In the genomic region with DNA sequence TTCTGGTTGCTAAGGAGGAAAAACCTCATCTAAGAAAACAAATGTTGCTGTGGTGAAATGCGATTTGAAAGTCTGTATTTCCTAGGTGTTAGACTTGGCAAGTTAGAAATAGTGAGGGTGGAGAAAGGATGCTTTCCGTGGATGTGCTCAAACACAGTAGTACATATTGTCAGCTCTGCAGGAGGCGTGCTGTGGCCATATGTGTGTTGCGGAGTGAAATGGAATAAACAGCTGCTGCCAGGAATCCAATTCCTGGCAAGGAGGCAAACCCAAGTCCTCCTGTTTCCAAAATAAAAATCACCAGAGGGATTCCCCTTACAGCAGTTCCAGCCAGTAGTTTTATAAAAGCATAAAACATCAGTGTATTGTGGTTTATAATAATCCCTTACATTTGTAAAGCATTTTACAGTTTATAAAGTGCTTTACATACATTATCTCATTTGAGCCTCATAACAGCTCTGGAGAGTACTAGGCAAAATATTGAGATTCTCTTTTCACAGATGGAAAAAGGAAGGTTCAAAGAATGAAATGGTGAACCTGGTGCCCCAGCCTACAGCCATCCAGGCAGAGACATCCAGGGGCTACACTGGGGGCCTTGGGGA, we compare ENCODE assay signal across 11 cellular contexts.
A peak's percentile ranks its signal among the peaks of the same experiment; 100 is the strongest.
DNase-seq lines count a peak whose midpoint lies in the region; ATAC-seq, FAIRE-seq and TF ChIP-seq lines count a peak whose summit lies in the region.
"Had no signal": no experiment of that assay in that cellular context is flagged by ENCODE, and none has a peak within 500 bp of the region (broad histone marks: within the 10 kb centered on the region; RNA-seq: fewer than 3 reads in every experiment).

No MANE protein-coding gene starts in this region.

- H3K9me3 ChIP-seq in MG63: no peaks in the 10 kb centered on the region
- no peaks in the 10 kb centered on the region; the same call in 1 of the 2 replicates for H3K9me3 ChIP-seq in HepG2 (ENCODE audit: low read length)
- no peaks in the 10 kb centered on the region for H3K9me3 ChIP-seq in BE2C

- TF ChIP-seq EP300 in HepG2 (IDR thresholded peaks at IDR 0.05; ENCODE audit: low read depth in 2 of 2, low read length in 2 of 2) (no peak), HepG2 (CRISPR knock-in tag; IDR thresholded peaks at IDR 0.05; ENCODE audit: borderline replicate concordance) (no peak)

- H4K20me1 ChIP-seq in HepG2 (ENCODE audit: insufficient read depth, low read length): no peaks in the 10 kb centered on the region

- H3K36me3 ChIP-seq in MG63: no peaks in the 10 kb centered on the region
- no peaks in the 10 kb centered on the region for H3K36me3 ChIP-seq in HepG2 (replicated peaks in 1 of 2; ENCODE audit: control insufficient read depth in 1 of 2, insufficient read depth in 2 of 2, low read length in 2 of 2)
- no peaks in the 10 kb centered on the region for H3K36me3 ChIP-seq in brain microvascular endothelial cell (replicated peaks)
- H3K36me3 ChIP-seq in BE2C: no peaks in the 10 kb centered on the region

- no peak; a peak in 1 of 4 replicates for TF ChIP-seq POLR2A in HepG2 (IDR thresholded peaks at IDR 0.05; ENCODE audit: insufficient read depth in 1 of 2, low read depth in 2 of 2, low read length in 2 of 2)

- POLR2A ChIA-PET in HepG2 (lab: Yijun Ruan, JAX): interaction anchor here (1.6 to 1.8 kb wide), 2 partner anchors 19 to 46 kb away, joined by 5 to 7 read pairs; a partner anchor contains a TSS

- in situ Hi-C loops in HepG2 (cut with HindIII; ENCODE audit: extremely low pct_ligation_motif_present, low pct_unique_long_range_greater_than_20kb) (no loop called here), brain microvascular endothelial cell (cut with HindIII; ENCODE audit: low pct_ligation_motif_present, low sequenced_read_pairs) (no loop called here)

- no peak for TF ChIP-seq RAD21 in HepG2 (CRISPR knock-in tag; IDR thresholded peaks at IDR 0.05)

- ATAC-seq in HepG2: peak; percentile 12; the same call in 2 of the 3 replicates

- no peak overlapping the region for H2AFZ ChIP-seq in HepG2 (ENCODE audit: low read length)

- no peaks in the 10 kb centered on the region for H3K79me2 ChIP-seq in HepG2 (ENCODE audit: insufficient read depth, low read length)

- H3K4me2 ChIP-seq in HepG2 (ENCODE audit: low read depth, low read length): peak overlapping the region; percentile 61

- peak overlapping the region; percentile 23; the same call in 1 of the 2 replicates for H3K9ac ChIP-seq in HepG2 (ENCODE audit: insufficient read depth, low read depth, low read length)

- H3K4me1 ChIP-seq in HepG2 (ENCODE audit: insufficient read depth, low read length) (peaks cover 79% of the 10 kb centered on the region), BE2C (peaks cover 4% of the 10 kb centered on the region)

- CTCF ChIA-PET in HepG2 (lab: Yijun Ruan, JAX; ENCODE audit: low intra/inter-chr PET ratio, low total read pairs): no interaction called here

- intact Hi-C loops in HepG2 (cut with micrococcal nuclease; ENCODE audit: unreplicated experiment): no loop called here

- DNase-seq in MG63: peak; percentile 56
- DNase-seq in cerebellum (ENCODE audit: low spot score): peak; percentile 54
- DNase-seq in HepG2 (ENCODE audit: low spot score): no peak
- DNase-seq in stromal cell of bone marrow (ENCODE audit: low read depth): peak; percentile 57
- DNase-seq in brain microvascular endothelial cell: no peak
- no peak for DNase-seq in activated CD4-positive, alpha-beta T cell treated with anti-CD3 and anti-CD28 coated beads, Interleukin-2, amount 50 U/mL, for 1 hour
- DNase-seq in BE2C: no peak
- DNase-seq: activated effector memory CD4-positive, alpha-beta T cell treated with Interleukin-2 at 50 U/mL for 16 hours; effector memory CD4-positive, alpha-beta T cell had no signal

- no TSS peak for BruUV-seq in HepG2 (replicated peaks; lab: Mats Ljungman, UMichigan)

- H3K27me3 ChIP-seq in MG63 (peaks cover 12% of the 10 kb centered on the region), HepG2 (ENCODE audit: control insufficient read depth in 1 of 2, insufficient read depth in 2 of 2, low read length in 2 of 2) (no peaks in the 10 kb centered on the region), brain microvascular endothelial cell (replicated peaks) (peaks cover 2% of the 10 kb centered on the region), BE2C (no peaks in the 10 kb centered on the region)

- H3K27ac ChIP-seq in HepG2 (ENCODE audit: extremely low read length, insufficient read depth, low read length): peak overlapping the region; percentile 70
- H3K27ac ChIP-seq in brain microvascular endothelial cell: no peak overlapping the region
- H3K27ac ChIP-seq: VCaP had no signal

- FAIRE-seq in HepG2 (lab: Jason Lieb, UNC): no peak

- WGBS in HepG2 (ENCODE audit: low lambda C conversion rate): 92% methylated on average over 4 of the region's 4 CpGs

- no peak for TF ChIP-seq CTCF in HepG2 (CRISPR knock-in tag; IDR thresholded peaks at IDR 0.05)
- no peak for TF ChIP-seq CTCF in brain microvascular endothelial cell (IDR thresholded peaks at IDR 0.05; ENCODE audit: low read depth, low read length, missing control alignments)
- TF ChIP-seq CTCF in BE2C (IDR thresholded peaks at IDR 0.05; ENCODE audit: low read depth, low read length): no peak

- H3K4me3 ChIP-seq in MG63: no peak overlapping the region
- H3K4me3 ChIP-seq in HepG2 (replicated peaks in 1 of 3; ENCODE audit: insufficient read depth in 1 of 3, low read depth in 2 of 3, low read length in 3 of 3): 0 out of 6 replicates have a peak overlapping the region, but pooled peaks of 1 of the 3 experiments have one; percentile 2
- no peak overlapping the region for H3K4me3 ChIP-seq in brain microvascular endothelial cell (ENCODE audit: low read depth, low read length)
- H3K4me3 ChIP-seq in BE2C (ENCODE audit: low read depth, low read length): no peak overlapping the region
- H3K4me3 ChIP-seq: K562 had no signal

TF ChIP-seq in HepG2, 621 proteins besides CTCF, POLR2A, EP300 and RAD21:
- TF ChIP-seq ZNF629 (CRISPR knock-in tag; conservative IDR thresholded peaks at IDR 0.05): no peak
- TF ChIP-seq, protein P1, sequence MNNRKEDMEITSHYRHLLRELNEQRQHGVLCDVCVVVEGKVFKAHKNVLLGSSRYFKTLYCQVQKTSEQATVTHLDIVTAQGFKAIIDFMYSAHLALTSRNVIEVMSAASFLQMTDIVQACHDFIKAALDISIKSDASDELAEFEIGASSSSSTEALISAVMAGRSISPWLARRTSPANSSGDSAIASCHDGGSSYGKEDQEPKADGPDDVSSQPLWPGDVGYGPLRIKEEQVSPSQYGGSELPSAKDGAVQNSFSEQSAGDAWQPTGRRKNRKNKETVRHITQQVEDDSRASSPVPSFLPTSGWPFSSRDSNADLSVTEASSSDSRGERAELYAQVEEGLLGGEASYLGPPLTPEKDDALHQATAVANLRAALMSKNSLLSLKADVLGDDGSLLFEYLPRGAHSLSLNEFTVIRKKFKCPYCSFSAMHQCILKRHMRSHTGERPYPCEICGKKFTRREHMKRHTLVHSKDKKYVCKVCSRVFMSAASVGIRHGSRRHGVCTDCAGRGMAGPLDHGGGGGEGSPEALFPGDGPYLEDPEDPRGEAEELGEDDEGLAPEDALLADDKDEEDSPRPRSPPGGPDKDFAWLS (CRISPR knock-in tag; IDR thresholded peaks at IDR 0.05; ENCODE audit: borderline replicate concordance): no peak
- 0 out of 2 replicates have a peak, but pooled peaks have one; percentile 30 for TF ChIP-seq ARID2 (CRISPR knock-in tag; IDR thresholded peaks at IDR 0.05; ENCODE audit: borderline replicate concordance)
TF ChIP-seq in HepG2: peak in this region for 1.

Comparison
In these comparisons a context has a peak if more than half of its experiments do, and no peak if none do; other contexts are left out.
1. DNase-seq: peak in MG63 (single experiment), cerebellum (single experiment) and stromal cell of bone marrow (single experiment); none in HepG2 (single experiment), brain microvascular endothelial cell (single experiment), activated CD4-positive, alpha-beta T cell treated with anti-CD3 and anti-CD28 coated beads, Interleukin-2, amount 50 U/mL, for 1 hour (single experiment) and BE2C (single experiment).